Comparison of ENCODE assay signal across 22 cellular contexts in genomic region chr2:218655751-218656150, GRCh38. TPM values are rescaled to one million over a fixed set of nuclear protein-coding genes. Genes with fewer than 3 reads are reported as not detected.
DNase-seq lines count a peak whose midpoint lies in the region; ATAC-seq, FAIRE-seq and TF ChIP-seq lines count a peak whose summit lies in the region.
"Had no signal": no experiment of that assay in that cellular context is flagged by ENCODE, and none has a peak within 500 bp of the region (broad histone marks: within the 10 kb centered on the region; RNA-seq: fewer than 3 reads in every experiment).

No MANE protein-coding gene starts in this region.

- H3K27ac Mint-ChIP-seq in CD4-positive, alpha-beta T cell, result no peak overlapping the region
- H3K27ac Mint-ChIP-seq: CD8-positive, alpha-beta T cell had no signal

- 31 to 50% (median 41%) methylated on average over 2 of the region's 2 CpGs for WGBS in psoas muscle, 3 donors

- no peaks in the 10 kb centered on the region for H3K9me2 ChIP-seq in Loucy (replicated peaks; ENCODE audit: low read depth, low read length)

- H3K36me3 Mint-ChIP-seq in CD4-positive, alpha-beta T cell (ENCODE audit: low read depth), result peaks cover 79% of the 10 kb centered on the region

- FAIRE-seq in GM12891 (lab: Jason Lieb, UNC), result no peak
- FAIRE-seq: A549, D721Med, G401.6, H54 had no signal

- H3K27me3 ChIP-seq in CD4-positive, alpha-beta T cell (ENCODE audit: control insufficient read depth, insufficient read depth, low read length), result no peaks in the 10 kb centered on the region
- H3K27me3 ChIP-seq in Loucy (ENCODE audit: insufficient read depth, low read length, poor library complexity, severe bottlenecking) (no peaks in the 10 kb centered on the region), left ventricle myocardium inferior (ENCODE audit: low read depth) (no peaks in the 10 kb centered on the region), psoas muscle (ENCODE audit: insufficient read depth in 3 of 3, low read length in 2 of 3) (no peaks in the 10 kb centered on the region)
- H3K27me3 ChIP-seq: BE2C had no signal

- ATAC-seq in CD4-positive, alpha-beta T cell (ENCODE audit: poor library complexity), result no peak
- ATAC-seq in psoas muscle (peak; percentile 84 to 90 (median 86)), HG03280 (IDR thresholded peaks at IDR 0.05; ENCODE audit: unreplicated experiment) (no peak)
- ATAC-seq: A549; CD8-positive, alpha-beta T cell; HCT116 had no signal

- peak overlapping the region; percentile 22 for H3K9ac ChIP-seq in Loucy (ENCODE audit: low read depth, low read length, poor library complexity, severe bottlenecking)

- H3K9me3 Mint-ChIP-seq in CD4-positive, alpha-beta T cell, result no peaks in the 10 kb centered on the region
- H3K9me3 Mint-ChIP-seq: CD8-positive, alpha-beta T cell had no signal

- no peak overlapping the region for H2AFZ ChIP-seq in Loucy (ENCODE audit: low read length)

- peak overlapping the region; percentile 7 for H3K4me3 Mint-ChIP-seq in CD4-positive, alpha-beta T cell
- H3K4me3 Mint-ChIP-seq: CD8-positive, alpha-beta T cell had no signal

- POLR2A ChIA-PET in CD4-positive, alpha-beta T cell (lab: Charles Lee), result no interaction called here

- peaks cover 6% of the 10 kb centered on the region for H4K20me1 ChIP-seq in Loucy (ENCODE audit: insufficient read depth, low read length, poor library complexity, severe bottlenecking)

- no peak overlapping the region for H3K27ac ChIP-seq in CD4-positive, alpha-beta T cell (ENCODE audit: low read depth, low read length)
- H3K27ac ChIP-seq in left ventricle myocardium inferior (replicated peaks) (peak overlapping the region; percentile 79), psoas muscle (peak overlapping the region; percentile 93)
- H3K27ac ChIP-seq: A549, C4-2B had no signal

- no peak for TF ChIP-seq POLR2A in GM12891 (IDR thresholded peaks at IDR 0.05; ENCODE audit: low read depth, low read length)

- H3K36me3 ChIP-seq in Loucy (ENCODE audit: insufficient read depth, low read length) (peaks cover 26% of the 10 kb centered on the region; the same call in 1 of the 2 replicates), left ventricle myocardium inferior (peaks cover 61% of the 10 kb centered on the region), psoas muscle (ENCODE audit: insufficient read depth in 1 of 2, low read depth in 1 of 2) (peaks cover 5 to 73% of the 10 kb centered on the region in 2 donors)

- no peak overlapping the region for H3K4me2 ChIP-seq in Loucy (ENCODE audit: low read depth, low read length, poor library complexity, severe bottlenecking)
- H3K4me2 ChIP-seq: A549 had no signal

- peaks cover 35% of the 10 kb centered on the region for H3K4me1 Mint-ChIP-seq in CD4-positive, alpha-beta T cell (ENCODE audit: low read depth)

- no peak for DNase-seq in CD4-positive, alpha-beta T cell
- DNase-seq in left ventricle myocardium inferior (no peak), psoas muscle (peak; percentile 57 to 86), GM12891 (ENCODE audit: insufficient read length, low spot score) (no peak), NCI-H146 (lab: John Stamatoyannopoulos, UW) (no peak), GOT3 (lab: John Stamatoyannopoulos, UW) (no peak)
- DNase-seq: BE2C; CD8-positive, alpha-beta T cell; COR-L47; DMS153; DMS79 treated with DMSO at 0.1 percent for 48 hours; EL; IMR-90 had no signal

- H3K4me3 ChIP-seq in Loucy (ENCODE audit: low read length, poor library complexity, severe bottlenecking) (no peak overlapping the region), left ventricle myocardium inferior (no peak overlapping the region), psoas muscle (peak overlapping the region; percentile 44)
- H3K4me3 ChIP-seq: A549 had no signal

- no peaks in the 10 kb centered on the region for H3F3A ChIP-seq in Loucy (ENCODE audit: low read depth)

- intact Hi-C loops in CD4-positive, alpha-beta T cell (cut with DNase I, micrococcal nuclease), result loop anchor here in 1 of 2 experiments (5.0 to 10.0 kb wide), 6 partner anchors 88 to 732 kb away; partner anchors contain the start of genes AAMP, CNOT9, DNPEP and PNKD
- intact Hi-C loops in left ventricle myocardium inferior (cut with micrococcal nuclease), result no loop called here
- intact Hi-C loops in psoas muscle (cut with DNase I), result loop anchor here in 1 of 2 donors (5.0 kb wide), 3 partner anchors 48 to 248 kb away; partner anchors contain the start of gene PLCD4

- H3K4me1 ChIP-seq in Loucy (ENCODE audit: insufficient read depth, low read length, poor library complexity, severe bottlenecking) (peaks cover 17% of the 10 kb centered on the region), left ventricle myocardium inferior (peaks cover 61% of the 10 kb centered on the region), psoas muscle (peaks cover 50% of the 10 kb centered on the region)
- H3K4me1 ChIP-seq: BE2C had no signal

- CTCF ChIA-PET in CD4-positive, alpha-beta T cell (lab: Charles Lee), result no interaction called here

- no peaks in the 10 kb centered on the region for H3K9me3 ChIP-seq in CD4-positive, alpha-beta T cell (ENCODE audit: control insufficient read depth, low read length)
- H3K9me3 ChIP-seq in Loucy (ENCODE audit: insufficient read depth, low read depth, low read length) (no peaks in the 10 kb centered on the region), left ventricle myocardium inferior (replicated peaks) (no peaks in the 10 kb centered on the region), psoas muscle (no peaks in the 10 kb centered on the region)
- H3K9me3 ChIP-seq: A549, BE2C had no signal

- peaks cover 37% of the 10 kb centered on the region for H3K79me2 ChIP-seq in Loucy (ENCODE audit: insufficient read depth, low read length)

- no peaks in the 10 kb centered on the region for H3K27me3 Mint-ChIP-seq in CD4-positive, alpha-beta T cell

- no peak for TF ChIP-seq CTCF in CD4-positive, alpha-beta T cell (IDR thresholded peaks at IDR 0.05)
- TF ChIP-seq CTCF in Loucy (conservative IDR thresholded peaks at IDR 0.05; ENCODE audit: low read length) (no peak), left ventricle myocardium inferior (IDR thresholded peaks at IDR 0.05; ENCODE audit: borderline replicate concordance) (no peak), psoas muscle (IDR thresholded peaks at IDR 0.05) (no peak)

TF ChIP-seq in GM12891, 5 proteins besides CTCF, POLR2A, EP300 and RAD21:
- TF ChIP-seq POU2F2 (IDR thresholded peaks at IDR 0.05; ENCODE audit: low read depth, low read length) (no peak), PAX5 (IDR thresholded peaks at IDR 0.05; ENCODE audit: insufficient read depth, low read length, severe bottlenecking) (no peak), SPI1 (IDR thresholded peaks at IDR 0.05; ENCODE audit: low read depth, low read length) (no peak), TAF1 (IDR thresholded peaks at IDR 0.05; ENCODE audit: low read depth, low read length) (no peak), POLR2AphosphoS5 (IDR thresholded peaks at IDR 0.05; ENCODE audit: low read depth, low read length) (no peak)

RNA-seq across cellular contexts. Expression of gene ZNF142, which starts 3.7 kb away (rescaled TPM):
- total RNA-seq in CD4-positive, alpha-beta T cell, result 10 to 100 TPM; 40.3 to 44.2 TPM
- total RNA-seq in left ventricle myocardium inferior (19.9 TPM), psoas muscle (10 to 100 TPM; 12.0 to 33.5 (median 30.1) TPM)
- polyA plus RNA-seq in psoas muscle, result 10 to 100 TPM in 1 of 3 donors, 1 to 10 TPM in 2; 1.8 to 21.9 (median 6.9) TPM
- 9.5 TPM for polyA plus RNA-seq in GM12891 (2012; ENCODE audit: low read depth, missing spikeins)

RNA-seq across cellular contexts. Expression of gene BCS1L, which starts 3.7 kb away (rescaled TPM):
- 10 to 100 TPM; 11.4 to 12.7 TPM for total RNA-seq in CD4-positive, alpha-beta T cell
- 48.6 TPM for total RNA-seq in left ventricle myocardium inferior
- 10 to 100 TPM; 24.3 to 40.5 (median 26.8) TPM for total RNA-seq in psoas muscle
- 10 to 100 TPM; 13.1 to 50.1 (median 31.4) TPM for polyA plus RNA-seq in psoas muscle
- polyA plus RNA-seq in GM12891 (2012; ENCODE audit: low read depth, missing spikeins), result 45.6 TPM

RNA-seq across cellular contexts. Expression of gene RNF25, which starts 16.1 kb away (rescaled TPM):
- total RNA-seq in CD4-positive, alpha-beta T cell, result 10 to 100 TPM; 18.0 to 18.6 TPM
- total RNA-seq in left ventricle myocardium inferior (14.7 TPM), psoas muscle (10 to 100 TPM; 14.5 to 30.3 (median 20.6) TPM)
- 10 to 100 TPM; 22.6 to 32.0 (median 26.3) TPM for polyA plus RNA-seq in psoas muscle
- 18.4 TPM for polyA plus RNA-seq in GM12891 (2012; ENCODE audit: low read depth, missing spikeins)

RNA-seq across cellular contexts. Expression of gene STK36, which starts 16.1 kb away (rescaled TPM):
- total RNA-seq in CD4-positive, alpha-beta T cell, result 10 to 100 TPM in 1 of 2 experiments, 1 to 10 TPM in 1; 9.8 to 12.7 TPM
- total RNA-seq in left ventricle myocardium inferior (7.4 TPM), psoas muscle (10 to 100 TPM in 1 of 4 donors, 1 to 10 TPM in 3; 3.7 to 11.3 (median 7.4) TPM)
- 1 to 10 TPM; 4.6 to 8.7 (median 6.1) TPM for polyA plus RNA-seq in psoas muscle
- 8.9 TPM for polyA plus RNA-seq in GM12891 (2012; ENCODE audit: low read depth, missing spikeins)

RNA-seq across cellular contexts. Expression of gene PLCD4, which starts 48.1 kb away (rescaled TPM):
- total RNA-seq in CD4-positive, alpha-beta T cell, result under 1 TPM; 0.25 to 0.77 TPM
- total RNA-seq in left ventricle myocardium inferior (0.99 TPM), psoas muscle (10 to 100 TPM; 20.3 to 85.2 (median 43.0) TPM)
- polyA plus RNA-seq in psoas muscle, result 10 to 100 TPM in 2 of 3 donors, 1 to 10 TPM in 1; 1.4 to 39.7 (median 15.9) TPM
- 0.60 TPM for polyA plus RNA-seq in GM12891 (2012; ENCODE audit: low read depth, missing spikeins)
- total RNA-seq: HT-29 had no signal

Comparison
In these comparisons a context has a peak if more than half of its experiments do, and no peak if none do; other contexts are left out.
1. ATAC-seq: peak in psoas muscle (4 of 4); none in CD4-positive, alpha-beta T cell (single experiment) and HG03280 (single experiment).
2. DNase-seq: peak in psoas muscle (2 of 2); none in CD4-positive, alpha-beta T cell (0 of 10), left ventricle myocardium inferior (single experiment), GM12891 (single experiment), NCI-H146 (single experiment) and GOT3 (single experiment).